Comparison of ENCODE assay signal across 25 cellular contexts in the genomic region with DNA sequence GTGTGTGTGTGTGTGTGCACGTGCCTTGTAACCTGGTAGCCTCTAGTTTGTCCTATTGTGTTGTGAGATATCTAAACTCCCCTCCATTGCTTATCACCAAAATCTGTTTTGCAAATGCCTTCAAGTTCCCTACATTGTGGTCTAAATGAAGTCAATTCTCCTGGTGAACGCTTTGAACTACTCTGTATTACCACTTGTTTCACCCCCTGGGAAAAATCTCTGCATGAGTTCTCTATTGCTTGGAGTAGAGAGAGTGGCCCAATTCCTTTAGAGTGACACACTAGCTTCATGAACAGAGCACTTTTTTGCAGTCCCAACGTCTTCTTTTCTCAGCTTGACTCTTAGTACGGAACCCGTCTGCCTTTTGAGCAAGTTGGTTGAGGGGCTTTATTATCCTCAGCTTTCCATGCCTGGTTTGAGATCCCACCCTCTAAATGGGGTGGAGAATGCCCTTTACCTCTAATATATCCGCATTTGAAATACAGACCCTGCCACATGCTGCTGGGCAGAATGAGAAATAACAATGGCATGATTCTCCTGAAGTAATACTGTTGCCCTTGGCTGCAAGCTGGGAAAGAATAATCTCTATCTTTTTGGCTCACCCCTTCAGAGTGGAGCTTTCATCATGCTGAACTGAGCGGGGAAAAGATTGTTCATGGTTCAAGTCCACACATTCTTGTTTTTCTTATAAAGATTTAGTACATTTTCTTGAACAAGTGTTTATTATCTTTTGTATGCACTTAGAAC.
DNase-seq lines count a peak whose midpoint lies in the region; ATAC-seq and TF ChIP-seq lines count a peak whose summit lies in the region.
"Had no signal": no experiment of that assay in that cellular context is flagged by ENCODE, and none has a peak within 500 bp of the region (broad histone marks: within the 10 kb centered on the region; RNA-seq: fewer than 3 reads in every experiment).

No MANE protein-coding gene starts in this region.

- no peaks in the 10 kb centered on the region for H4K20me1 ChIP-seq in mammary epithelial cell (ENCODE audit: insufficient read depth, low read length)

- no peak overlapping the region for H3K9ac ChIP-seq in mammary epithelial cell (ENCODE audit: insufficient read depth, low read length)

- CTCF ChIA-PET in mammary epithelial cell (lab: Charles Lee; ENCODE audit: low non-redundant PET) = no interaction called here
- CTCF ChIA-PET in CD4-positive, alpha-beta T cell (lab: Charles Lee) = no interaction called here

- no peak overlapping the region for H3K27ac Mint-ChIP-seq in CD4-positive, alpha-beta T cell
- H3K27ac Mint-ChIP-seq in chondrocyte (ENCODE audit: unreplicated experiment) = no peak overlapping the region
- H3K27ac Mint-ChIP-seq: activated naive CD8-positive, alpha-beta T cell; activated T-helper 1 cell treated with anti-CD3 and anti-CD28 coated beads, Interleukin-12 subunit alpha, Interleukin-12 subunit beta, Interleukin-2, Interleukin-4 antibody, amounts not matched to agents 30 ng/mL and 10 ng/mL and 1 ng/mL, durations not matched to agents 14 hours and 24 hours and 36 hours had no signal

- no TSS peak for BruUV-seq in mammary epithelial cell (replicated peaks; lab: Mats Ljungman, UMichigan)

- in situ Hi-C loops in mammary epithelial cell (cut with MboI; ENCODE audit: low sequenced_read_pairs in 2 of 2) (no loop called here), brain microvascular endothelial cell (cut with HindIII; ENCODE audit: low pct_ligation_motif_present, low sequenced_read_pairs) (no loop called here)

- WGBS in mammary epithelial cell (ENCODE audit: low coverage, missing lambda C conversion rate) = 48% methylated on average over 7 of the region's 7 CpGs
- WGBS in iPS DF 6.9 (ENCODE audit: insufficient coverage, insufficient read length) = no CpG with 5 or more reads among the region's 7 CpGs

- H3K4me2 ChIP-seq in mammary epithelial cell (ENCODE audit: insufficient read depth, low read depth, low read length) = no peak overlapping the region

- TF ChIP-seq CTCF in mammary epithelial cell (conservative IDR thresholded peaks at IDR 0.05 in 1 of 2, IDR thresholded peaks at IDR 0.05 in 1 of 2; ENCODE audit: extremely low read depth in 1 of 2, insufficient read depth in 1 of 2, low read depth in 1 of 2, low read length in 2 of 2) (no peak), breast epithelium (IDR thresholded peaks at IDR 0.05) (no peak), brain microvascular endothelial cell (IDR thresholded peaks at IDR 0.05; ENCODE audit: low read depth, low read length, missing control alignments) (no peak), chondrocyte (IDR thresholded peaks at IDR 0.05) (no peak)
- no peak for TF ChIP-seq CTCF in CD4-positive, alpha-beta T cell (IDR thresholded peaks at IDR 0.05)

- dilution Hi-C loops in mammary epithelial cell (cut with HindIII; ENCODE audit: low sequenced_read_pairs) = no loop called here

- peaks cover 10% of the 10 kb centered on the region for H3K9me3 Mint-ChIP-seq in CD4-positive, alpha-beta T cell
- H3K9me3 Mint-ChIP-seq in chondrocyte (ENCODE audit: low read depth) = peaks cover 11% of the 10 kb centered on the region

- POLR2A ChIA-PET in CD4-positive, alpha-beta T cell (lab: Charles Lee) = no interaction called here

- peak overlapping the region; percentile 58 for H2AFZ ChIP-seq in mammary epithelial cell (ENCODE audit: low read depth, low read length)

- no peak for TF ChIP-seq POLR2A in breast epithelium (IDR thresholded peaks at IDR 0.05)

- H3K79me2 ChIP-seq in mammary epithelial cell (ENCODE audit: insufficient read depth, low read length) = no peaks in the 10 kb centered on the region

- no peaks in the 10 kb centered on the region for H3K27me3 Mint-ChIP-seq in CD4-positive, alpha-beta T cell
- H3K27me3 Mint-ChIP-seq in chondrocyte (ENCODE audit: low read depth) = no peaks in the 10 kb centered on the region
- H3K27me3 Mint-ChIP-seq: activated naive CD8-positive, alpha-beta T cell; brain had no signal

- no peak overlapping the region for H3K4me3 Mint-ChIP-seq in CD4-positive, alpha-beta T cell
- no peak overlapping the region for H3K4me3 Mint-ChIP-seq in chondrocyte (ENCODE audit: unreplicated experiment)
- H3K4me3 Mint-ChIP-seq: activated naive CD8-positive, alpha-beta T cell; activated T-helper 1 cell treated with anti-CD3 and anti-CD28 coated beads, Interleukin-12 subunit alpha, Interleukin-12 subunit beta, Interleukin-2, Interleukin-4 antibody, amounts not matched to agents 30 ng/mL and 10 ng/mL and 1 ng/mL, durations not matched to agents 14 hours and 24 hours and 36 hours; brain had no signal

- H3K4me1 Mint-ChIP-seq in CD4-positive, alpha-beta T cell (ENCODE audit: low read depth) = no peaks in the 10 kb centered on the region
- H3K4me1 Mint-ChIP-seq in chondrocyte (ENCODE audit: low read depth) = peaks cover 13% of the 10 kb centered on the region
- H3K4me1 Mint-ChIP-seq: brain had no signal

- H3K27ac ChIP-seq in mammary epithelial cell (ENCODE audit: insufficient read depth, low read depth, low read length) (no peak overlapping the region), breast epithelium (no peak overlapping the region), brain microvascular endothelial cell (peak overlapping the region; percentile 56), iPS DF 6.9 (ENCODE audit: low read length) (no peak overlapping the region)
- no peak overlapping the region for H3K27ac ChIP-seq in CD4-positive, alpha-beta T cell (ENCODE audit: low read depth, low read length)
- H3K27ac ChIP-seq: 22Rv1, left ventricle myocardium inferior, upper lobe of right lung had no signal

- intact Hi-C loops in mammary epithelial cell (cut with micrococcal nuclease) (no loop called here), breast epithelium (cut with DNase I; ENCODE audit: low total_unique reads) (no loop called here)
- intact Hi-C loops in CD4-positive, alpha-beta T cell (cut with DNase I, micrococcal nuclease) = no loop called here

- no peak for ATAC-seq in CD4-positive, alpha-beta T cell (ENCODE audit: poor library complexity)
- ATAC-seq: mucosa of descending colon, upper lobe of right lung had no signal

- H3K36me3 Mint-ChIP-seq in CD4-positive, alpha-beta T cell (ENCODE audit: low read depth) = no peaks in the 10 kb centered on the region
- peaks cover 2% of the 10 kb centered on the region for H3K36me3 Mint-ChIP-seq in chondrocyte (ENCODE audit: low read depth)
- H3K36me3 Mint-ChIP-seq: activated naive CD8-positive, alpha-beta T cell; brain had no signal

- no peaks in the 10 kb centered on the region for H3K27me3 ChIP-seq in mammary epithelial cell (ENCODE audit: insufficient read depth, low read length)
- no peaks in the 10 kb centered on the region for H3K27me3 ChIP-seq in breast epithelium
- H3K27me3 ChIP-seq in brain microvascular endothelial cell (replicated peaks) = no peaks in the 10 kb centered on the region
- no peaks in the 10 kb centered on the region for H3K27me3 ChIP-seq in iPS DF 6.9 (ENCODE audit: control insufficient read depth, insufficient read depth, low read length)
- H3K27me3 ChIP-seq in CD4-positive, alpha-beta T cell (ENCODE audit: control insufficient read depth, insufficient read depth, low read length) = no peaks in the 10 kb centered on the region
- H3K27me3 ChIP-seq: BE2C, upper lobe of right lung had no signal

- DNase-seq in mammary epithelial cell = no peak
- no peak for DNase-seq in breast epithelium (ENCODE audit: low spot score in 2 of 2)
- peak; percentile 25 for DNase-seq in brain microvascular endothelial cell
- DNase-seq in iPS DF 6.9 (ENCODE audit: low read depth, low spot score) = peak; percentile 52
- DNase-seq in CD4-positive, alpha-beta T cell = no peak
- DNase-seq in chondrocyte (ENCODE audit: low spot score) = no peak
- DNase-seq in H4 (ENCODE audit: low spot score) = no peak
- DNase-seq in NK-92 treated with Interleukin-12 subunit alpha and Interleukin-12 subunit beta, amount 100 ng/mL, for 24 hours (lab: John Stamatoyannopoulos, UW) = no peak
- DNase-seq: activated CD4-positive, alpha-beta T cell treated with anti-CD3 and anti-CD28 coated beads for 4 hours; BE2C; COR-L47; erythroblast; left ventricle myocardium inferior; mucosa of descending colon; NCI-H1694 treated with DMSO at 0.1 percent for 48 hours; NCI-H2227 treated with DMSO at 0.1 percent for 48 hours; NCI-H82; SHP77; stimulated activated CD4-positive, alpha-beta T cell treated with anti-CD3 and anti-CD28 coated beads, Interleukin-4, amount 100 ng/mL, for 24 hours; T-helper 1 cell; upper lobe of right lung had no signal

- H3K4me1 ChIP-seq in mammary epithelial cell (ENCODE audit: insufficient read depth, low read length) = peaks cover 20% of the 10 kb centered on the region
- no peaks in the 10 kb centered on the region for H3K4me1 ChIP-seq in breast epithelium
- peaks cover 2% of the 10 kb centered on the region; the same call in 1 of the 2 replicates for H3K4me1 ChIP-seq in iPS DF 6.9 (ENCODE audit: control insufficient read depth, insufficient read depth, low read length)
- H3K4me1 ChIP-seq: BE2C, left ventricle myocardium inferior, upper lobe of right lung had no signal

- H3K4me3 ChIP-seq in mammary epithelial cell (replicated peaks in 1 of 3; ENCODE audit: insufficient read depth in 1 of 3, low read depth in 2 of 3, low read length in 3 of 3) = no peak overlapping the region
- H3K4me3 ChIP-seq in breast epithelium = no peak overlapping the region
- no peak overlapping the region for H3K4me3 ChIP-seq in brain microvascular endothelial cell (ENCODE audit: low read depth, low read length)
- H3K4me3 ChIP-seq in iPS DF 6.9 (ENCODE audit: low read length) = no peak overlapping the region
- H3K4me3 ChIP-seq: left ventricle myocardium inferior, mucosa of descending colon, upper lobe of right lung had no signal

- H3K9me3 ChIP-seq in mammary epithelial cell (replicated peaks; ENCODE audit: insufficient read depth, low read length) (peaks cover 2% of the 10 kb centered on the region), breast epithelium (peaks cover 4 to 7% of the 10 kb centered on the region in 2 donors), iPS DF 6.9 (ENCODE audit: control insufficient read depth, insufficient read depth, low read length) (no peaks in the 10 kb centered on the region)
- no peaks in the 10 kb centered on the region for H3K9me3 ChIP-seq in CD4-positive, alpha-beta T cell (ENCODE audit: control insufficient read depth, low read length)
- H3K9me3 ChIP-seq: BE2C, upper lobe of right lung had no signal

- no peaks in the 10 kb centered on the region for H3K36me3 ChIP-seq in mammary epithelial cell (ENCODE audit: insufficient read depth, low read length)
- H3K36me3 ChIP-seq in breast epithelium = no peaks in the 10 kb centered on the region
- no peaks in the 10 kb centered on the region for H3K36me3 ChIP-seq in brain microvascular endothelial cell (replicated peaks)
- H3K36me3 ChIP-seq in iPS DF 6.9 (ENCODE audit: control insufficient read depth, insufficient read depth, low read length) = no peaks in the 10 kb centered on the region
- H3K36me3 ChIP-seq: BE2C, left ventricle myocardium inferior, upper lobe of right lung had no signal

Comparison
In these comparisons a context has a peak if more than half of its experiments do, and no peak if none do; other contexts are left out.
1. DNase-seq: peak in brain microvascular endothelial cell (single experiment) and iPS DF 6.9 (single experiment); none in mammary epithelial cell (single experiment), breast epithelium (0 of 2), CD4-positive, alpha-beta T cell (0 of 10), chondrocyte (single experiment), H4 (single experiment) and NK-92 treated with Interleukin-12 subunit alpha and Interleukin-12 subunit beta, amount 100 ng/mL, for 24 hours (single experiment).